ENCODE assay signal across 1 cellular context in the genomic region with DNA sequence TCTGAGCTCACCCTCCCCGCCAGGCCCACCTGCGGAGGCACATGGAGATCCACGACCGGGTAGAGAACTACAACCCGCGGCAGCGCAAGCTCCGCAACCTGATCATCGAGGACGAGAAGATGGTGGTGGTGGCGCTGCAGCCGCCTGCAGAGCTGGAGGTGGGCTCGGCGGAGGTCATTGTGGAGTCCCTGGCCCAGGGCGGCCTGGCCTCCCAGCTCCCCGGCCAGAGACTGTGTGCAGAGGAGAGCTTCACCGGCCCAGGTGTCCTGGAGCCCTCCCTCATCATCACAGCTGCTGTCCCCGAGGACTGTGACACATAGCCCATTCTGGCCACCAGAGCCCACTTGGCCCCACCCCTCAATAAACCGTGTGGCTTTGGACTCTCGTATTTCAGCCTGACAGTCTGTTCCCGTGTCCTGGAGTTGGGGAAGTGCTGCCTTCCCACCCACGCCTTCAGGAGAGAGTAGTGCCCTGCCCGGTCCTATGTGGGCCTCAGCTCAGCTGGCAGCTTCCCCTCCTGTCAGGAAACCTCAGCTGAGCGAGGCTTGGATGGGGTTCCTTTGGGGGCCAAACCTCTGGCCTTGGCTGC.
TF ChIP-seq lines count a peak whose summit lies in the region.

No MANE protein-coding gene starts in this region.

TF ChIP-seq in IMR-90, 13 proteins besides CTCF, POLR2A, EP300 and RAD21:
- TF ChIP-seq RFX5 (IDR thresholded peaks at IDR 0.05; ENCODE audit: low read depth, low read length) (no peak), NFE2L2 (IDR thresholded peaks at IDR 0.05; ENCODE audit: low read depth, low read length) (no peak), SMC3 (IDR thresholded peaks at IDR 0.05; ENCODE audit: low read depth, low read length) (no peak), MAZ (IDR thresholded peaks at IDR 0.05; ENCODE audit: borderline replicate concordance, low read depth, low read length) (no peak), BHLHE40 (IDR thresholded peaks at IDR 0.05; ENCODE audit: low read depth, low read length) (no peak), RCOR1 (IDR thresholded peaks at IDR 0.05; ENCODE audit: insufficient replicate concordance, low read length) (no peak), MAFK (IDR thresholded peaks at IDR 0.05; ENCODE audit: low read depth, low read length) (no peak), CHD1 (IDR thresholded peaks at IDR 0.05; ENCODE audit: low read depth, low read length) (no peak), FOS (IDR thresholded peaks at IDR 0.05; ENCODE audit: low read depth, low read length) (no peak), CEBPB (IDR thresholded peaks at IDR 0.05; ENCODE audit: low read depth, low read length) (no peak), MXI1 (IDR thresholded peaks at IDR 0.05; ENCODE audit: borderline replicate concordance, low read depth, low read length) (no peak)
- TF ChIP-seq, protein P1, sequence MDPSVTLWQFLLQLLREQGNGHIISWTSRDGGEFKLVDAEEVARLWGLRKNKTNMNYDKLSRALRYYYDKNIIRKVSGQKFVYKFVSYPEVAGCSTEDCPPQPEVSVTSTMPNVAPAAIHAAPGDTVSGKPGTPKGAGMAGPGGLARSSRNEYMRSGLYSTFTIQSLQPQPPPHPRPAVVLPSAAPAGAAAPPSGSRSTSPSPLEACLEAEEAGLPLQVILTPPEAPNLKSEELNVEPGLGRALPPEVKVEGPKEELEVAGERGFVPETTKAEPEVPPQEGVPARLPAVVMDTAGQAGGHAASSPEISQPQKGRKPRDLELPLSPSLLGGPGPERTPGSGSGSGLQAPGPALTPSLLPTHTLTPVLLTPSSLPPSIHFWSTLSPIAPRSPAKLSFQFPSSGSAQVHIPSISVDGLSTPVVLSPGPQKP (IDR thresholded peaks at IDR 0.05; ENCODE audit: borderline replicate concordance, low read depth, low read length) = no peak
- TF ChIP-seq, protein P2, sequence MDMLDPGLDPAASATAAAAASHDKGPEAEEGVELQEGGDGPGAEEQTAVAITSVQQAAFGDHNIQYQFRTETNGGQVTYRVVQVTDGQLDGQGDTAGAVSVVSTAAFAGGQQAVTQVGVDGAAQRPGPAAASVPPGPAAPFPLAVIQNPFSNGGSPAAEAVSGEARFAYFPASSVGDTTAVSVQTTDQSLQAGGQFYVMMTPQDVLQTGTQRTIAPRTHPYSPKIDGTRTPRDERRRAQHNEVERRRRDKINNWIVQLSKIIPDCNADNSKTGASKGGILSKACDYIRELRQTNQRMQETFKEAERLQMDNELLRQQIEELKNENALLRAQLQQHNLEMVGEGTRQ (IDR thresholded peaks at IDR 0.05; ENCODE audit: low read depth, low read length) = no peak
